In genomic region chr1:3356827-3357457, GRCh38 we compare ENCODE assay signal across 1 cellular context.
TF ChIP-seq lines count a peak whose summit lies in the region.

No MANE protein-coding gene starts in this region.

TF ChIP-seq in HepG2, 621 proteins besides CTCF, POLR2A, EP300 and RAD21 (continues in another document):
- TF ChIP-seq ZNF574 (CRISPR knock-in tag; IDR thresholded peaks at IDR 0.05) (peak; percentile 40; the same call in 1 of the 2 replicates), TFAP4 (IDR thresholded peaks at IDR 0.05; ENCODE audit: borderline replicate concordance, low read depth) (peak; percentile 60; the same call in 1 of the 2 replicates), ZFP82 (CRISPR knock-in tag; IDR thresholded peaks at IDR 0.05; ENCODE audit: borderline replicate concordance) (0 out of 2 replicates have a peak, but pooled peaks have one; percentile 41), ZNF614 (CRISPR knock-in tag; IDR thresholded peaks at IDR 0.05; ENCODE audit: borderline replicate concordance) (peak; percentile 7; the same call in 1 of the 2 replicates), HNF4G (IDR thresholded peaks at IDR 0.05; ENCODE audit: borderline replicate concordance, low read depth, low read length) (peak; percentile 74; the same call in 1 of the 2 replicates), HNF4G (CRISPR knock-in tag; IDR thresholded peaks at IDR 0.05; ENCODE audit: borderline replicate concordance, low read depth) (no peak), GATAD2A (CRISPR knock-in tag; IDR thresholded peaks at IDR 0.05) (peak; percentile 66; the same call in 1 of the 2 replicates), ZMYM2 (CRISPR knock-in tag; IDR thresholded peaks at IDR 0.05) (0 out of 2 replicates have a peak, but pooled peaks have one; percentile 14), ZNF292 (CRISPR knock-in tag; IDR thresholded peaks at IDR 0.05; ENCODE audit: borderline replicate concordance, low read depth) (0 out of 2 replicates have a peak, but pooled peaks have one; percentile 30), ARID5B (CRISPR knock-in tag; IDR thresholded peaks at IDR 0.05) (peak; percentile 35; the same call in 1 of the 2 replicates), STAG1 (CRISPR knock-in tag; IDR thresholded peaks at IDR 0.05) (peak; percentile 36), JUNB (CRISPR knock-in tag; IDR thresholded peaks at IDR 0.05; ENCODE audit: borderline replicate concordance) (no peak), ZBTB8A (CRISPR knock-in tag; IDR thresholded peaks at IDR 0.05; ENCODE audit: borderline replicate concordance, low read depth) (no peak), NFKB2 (CRISPR knock-in tag; IDR thresholded peaks at IDR 0.05; ENCODE audit: borderline replicate concordance) (no peak; the same call in 1 of the 2 replicates), ZNF563 (CRISPR knock-in tag; IDR thresholded peaks at IDR 0.05) (peak; percentile 53; the same call in 1 of the 2 replicates), GFI1 (CRISPR knock-in tag; IDR thresholded peaks at IDR 0.05; ENCODE audit: borderline replicate concordance) (0 out of 2 replicates have a peak, but pooled peaks have one; percentile 11), SRY (CRISPR knock-in tag; IDR thresholded peaks at IDR 0.05) (0 out of 2 replicates have a peak, but pooled peaks have one; percentile 44), UBTF (CRISPR knock-in tag; IDR thresholded peaks at IDR 0.05) (peak; percentile 91), ZBTB34 (CRISPR knock-in tag; IDR thresholded peaks at IDR 0.05) (0 out of 2 replicates have a peak, but pooled peaks have one; percentile 12), ZNF317 (CRISPR knock-in tag; IDR thresholded peaks at IDR 0.05) (no peak), ZNF619 (CRISPR knock-in tag; IDR thresholded peaks at IDR 0.05) (no peak), ZNF30 (CRISPR knock-in tag; IDR thresholded peaks at IDR 0.05) (0 out of 2 replicates have a peak, but pooled peaks have one; percentile 29), ZBTB7B (CRISPR knock-in tag; IDR thresholded peaks at IDR 0.05) (peak; percentile 77; the same call in 1 of the 2 replicates), TARDBP (CRISPR knock-in tag; IDR thresholded peaks at IDR 0.05) (0 out of 2 replicates have a peak, but pooled peaks have one; percentile 18), KDM5B (CRISPR knock-in tag; IDR thresholded peaks at IDR 0.05; ENCODE audit: borderline replicate concordance) (peak; percentile 2; the same call in 1 of the 2 replicates), SUZ12 (IDR thresholded peaks at IDR 0.05; ENCODE audit: low read depth, low read length) (no peak), ZFP91 (CRISPR knock-in tag; IDR thresholded peaks at IDR 0.05; ENCODE audit: borderline replicate concordance) (0 out of 2 replicates have a peak, but pooled peaks have one; percentile 1), HNF4A (CRISPR knock-in tag; IDR thresholded peaks at IDR 0.05) (peak; percentile 87), ZNF20 (CRISPR knock-in tag; IDR thresholded peaks at IDR 0.05) (no peak), NONO (IDR thresholded peaks at IDR 0.05) (no peak), NONO (CRISPR knock-in tag; conservative IDR thresholded peaks at IDR 0.05) (0 out of 2 replicates have a peak, but pooled peaks have one; percentile 28), ZBTB7A (CRISPR knock-in tag; IDR thresholded peaks at IDR 0.05) (peak; percentile 70; the same call in 1 of the 2 replicates), ZNF362 (CRISPR knock-in tag; IDR thresholded peaks at IDR 0.05; ENCODE audit: borderline replicate concordance) (no peak), HOXA5 (CRISPR knock-in tag; IDR thresholded peaks at IDR 0.05) (peak; percentile 27; the same call in 1 of the 2 replicates), FOXJ3 (CRISPR knock-in tag; IDR thresholded peaks at IDR 0.05; ENCODE audit: borderline replicate concordance) (no peak), LCORL (IDR thresholded peaks at IDR 0.05) (no peak), LCORL (CRISPR knock-in tag; IDR thresholded peaks at IDR 0.05) (peak; percentile 63; the same call in 1 of the 2 replicates), PHF5A (CRISPR knock-in tag; IDR thresholded peaks at IDR 0.05; ENCODE audit: low read depth, unreplicated experiment) (no peak), ZNF687 (CRISPR knock-in tag; IDR thresholded peaks at IDR 0.05) (peak; percentile 1; the same call in 1 of the 2 replicates), ATF7-NPFF (CRISPR knock-in tag; IDR thresholded peaks at IDR 0.05; ENCODE audit: low read depth) (0 out of 2 replicates have a peak, but pooled peaks have one; percentile 43), ZZZ3 (CRISPR knock-in tag; IDR thresholded peaks at IDR 0.05; ENCODE audit: borderline replicate concordance) (no peak), ZNF264 (CRISPR knock-in tag; IDR thresholded peaks at IDR 0.05) (peak; percentile 28; the same call in 1 of the 2 replicates), ZNF274 (CRISPR knock-in tag; IDR thresholded peaks at IDR 0.05) (0 out of 2 replicates have a peak, but pooled peaks have one; percentile 9), RBFOX2 (IDR thresholded peaks at IDR 0.05; ENCODE audit: low read depth, low read length) (0 out of 2 replicates have a peak, but pooled peaks have one; percentile 2), HDAC2 (CRISPR knock-in tag; IDR thresholded peaks at IDR 0.05) (peak; percentile 41; the same call in 1 of the 2 replicates)
